In genomic region chr19:41872775-41873647, GRCh38 we compare ENCODE assay signal across 8 cellular contexts. TPM values are rescaled to one million over a fixed set of nuclear protein-coding genes. Genes with fewer than 3 reads are reported as not detected.
DNase-seq lines count a peak whose midpoint lies in the region; ATAC-seq and TF ChIP-seq lines count a peak whose summit lies in the region.

No MANE protein-coding gene starts in this region.

- H3K9me3 Mint-ChIP-seq in HFFc6 (no peaks in the 10 kb centered on the region), neural crest cell (no peaks in the 10 kb centered on the region)

- no peak for TF ChIP-seq POLR2A in esophagus squamous epithelium (IDR thresholded peaks at IDR 0.05)

- H3K4me3 Mint-ChIP-seq in HFFc6, result peak overlapping the region; percentile 32; the same call in 1 of the 2 replicates
- peak overlapping the region; percentile 87 for H3K4me3 Mint-ChIP-seq in neural crest cell

- H3K4me1 ChIP-seq in esophagus squamous epithelium, result peaks cover 0 to 66% (median 10%) of the 10 kb centered on the region in 3 donors

- no peaks in the 10 kb centered on the region for H3K27me3 ChIP-seq in esophagus squamous epithelium

- DNase-seq in CD1c-positive myeloid dendritic cell (ENCODE audit: extremely low spot score) (peak; percentile 57), HFFc6 (peak; percentile 59), NOMO-1 treated with DMSO at 0.1 percent for 48 hours (lab: John Stamatoyannopoulos, UW; ENCODE audit: unreplicated experiment) (peak; percentile 36), esophagus squamous epithelium (lab: John Stamatoyannopoulos, UW) (no peak), neural crest cell (ENCODE audit: low read depth, low spot score) (peak; percentile 53)
- DNase-seq in activated T-cell treated with anti-CD3 and anti-CD28 coated beads, Interleukin-2, amount 50 U/mL, for 1 hour, result peak; percentile 79

- H3K9me3 ChIP-seq in esophagus squamous epithelium, result no peaks in the 10 kb centered on the region

- H3K27ac ChIP-seq in esophagus squamous epithelium, result peak overlapping the region in 2 of 4 donors; percentile 40 to 46

- H3K27ac Mint-ChIP-seq in HFFc6 (peak overlapping the region; percentile 60), neural crest cell (ENCODE audit: unreplicated experiment) (no peak overlapping the region)

- peak; percentile 77 for TF ChIP-seq CTCF in HFFc6 (IDR thresholded peaks at IDR 0.05)
- peak; percentile 39 to 74 (median 68) for TF ChIP-seq CTCF in esophagus squamous epithelium (IDR thresholded peaks at IDR 0.05)
- peak; percentile 74 for TF ChIP-seq CTCF in neural crest cell (conservative IDR thresholded peaks at IDR 0.05)

- ATAC-seq in GM21390 (IDR thresholded peaks at IDR 0.05; ENCODE audit: unreplicated experiment), result no peak
- no peak for ATAC-seq in HG02884 (IDR thresholded peaks at IDR 0.05; ENCODE audit: unreplicated experiment)

- peaks cover 24% of the 10 kb centered on the region for H3K36me3 Mint-ChIP-seq in HFFc6 (ENCODE audit: low read depth)
- peaks cover 13% of the 10 kb centered on the region for H3K36me3 Mint-ChIP-seq in neural crest cell (ENCODE audit: low read depth)

- WGBS in esophagus squamous epithelium, 2 donors, result 44 to 87% methylated on average over 8 to 18 of the region's 18 CpGs

- peaks cover 20% of the 10 kb centered on the region for H3K27me3 Mint-ChIP-seq in HFFc6 (ENCODE audit: insufficient read depth)
- H3K27me3 Mint-ChIP-seq in neural crest cell (ENCODE audit: low read depth), result peaks cover 12% of the 10 kb centered on the region

- intact Hi-C loops in esophagus squamous epithelium (cut with DNase I), result loop anchor here (10.0 kb wide), 1 partner anchor 82 kb away; the partner anchor contains the start of gene RABAC1

- no peak overlapping the region for H3K4me3 ChIP-seq in esophagus squamous epithelium

- H3K4me1 Mint-ChIP-seq in HFFc6 (ENCODE audit: low read depth) (peaks cover 4% of the 10 kb centered on the region), neural crest cell (peaks cover 6% of the 10 kb centered on the region)

- H3K36me3 ChIP-seq in esophagus squamous epithelium, result peaks cover 21 to 49% (median 26%) of the 10 kb centered on the region in 3 donors

RNA-seq across cellular contexts. Expression of gene CD79A, which starts 4.1 kb away (rescaled TPM):
- total RNA-seq in HFFc6 (2021; fragmentation: NEBNext Ultra II Directional; extraction: Animal tissue kit (Norgen Biotek cat#: 25700)), result under 1 TPM in 4 of 6 experiments, not detected in 2; 0.23 to 0.62 (median 0.35) TPM
- total RNA-seq in esophagus squamous epithelium (1 to 10 TPM in 2 of 4 donors, not detected in 2; 1.7 to 3.1 TPM), neural crest cell (0.32 and 0.70 TPM in 2 replicates)

RNA-seq across cellular contexts. Expression of gene ARHGEF1, which starts 10.0 kb away (rescaled TPM):
- 10 to 100 TPM; 63.8 to 73.3 (median 68.2) TPM for total RNA-seq in HFFc6 (2021; fragmentation: NEBNext Ultra II Directional; extraction: Animal tissue kit (Norgen Biotek cat#: 25700))
- total RNA-seq in esophagus squamous epithelium (10 to 100 TPM; 31.0 to 59.5 (median 56.2) TPM), neural crest cell (62.3 and 69.9 TPM in 2 replicates)

RNA-seq across cellular contexts. Expression of gene RPS19, which starts 13.0 kb away (rescaled TPM):
- 1,000 to 10,000 TPM; 2,312 to 2,495 (median 2,438) TPM for total RNA-seq in HFFc6 (2021; fragmentation: NEBNext Ultra II Directional; extraction: Animal tissue kit (Norgen Biotek cat#: 25700))
- 1,000 to 10,000 TPM in 3 of 4 donors, 100 to 1,000 TPM in 1; 922 to 1,801 (median 1,460) TPM for total RNA-seq in esophagus squamous epithelium
- total RNA-seq in neural crest cell, result 2,492 and 2,613 TPM in 2 replicates

RNA-seq across cellular contexts. Expression of gene DMRTC2, which starts 28.2 kb away (rescaled TPM):
- not detected for total RNA-seq in HFFc6 (2021; fragmentation: NEBNext Ultra II Directional; extraction: Animal tissue kit (Norgen Biotek cat#: 25700))
- total RNA-seq in esophagus squamous epithelium, result not detected
- total RNA-seq in neural crest cell, result not detected in 2 replicates

RNA-seq across cellular contexts. Expression of gene LYPD4, which starts 28.5 kb away (rescaled TPM):
- total RNA-seq in HFFc6 (2021; fragmentation: NEBNext Ultra II Directional; extraction: Animal tissue kit (Norgen Biotek cat#: 25700)), result not detected
- not detected for total RNA-seq in esophagus squamous epithelium
- not detected in 2 replicates for total RNA-seq in neural crest cell
